ENCODE assay signal across 1 cellular context in the genomic region with DNA sequence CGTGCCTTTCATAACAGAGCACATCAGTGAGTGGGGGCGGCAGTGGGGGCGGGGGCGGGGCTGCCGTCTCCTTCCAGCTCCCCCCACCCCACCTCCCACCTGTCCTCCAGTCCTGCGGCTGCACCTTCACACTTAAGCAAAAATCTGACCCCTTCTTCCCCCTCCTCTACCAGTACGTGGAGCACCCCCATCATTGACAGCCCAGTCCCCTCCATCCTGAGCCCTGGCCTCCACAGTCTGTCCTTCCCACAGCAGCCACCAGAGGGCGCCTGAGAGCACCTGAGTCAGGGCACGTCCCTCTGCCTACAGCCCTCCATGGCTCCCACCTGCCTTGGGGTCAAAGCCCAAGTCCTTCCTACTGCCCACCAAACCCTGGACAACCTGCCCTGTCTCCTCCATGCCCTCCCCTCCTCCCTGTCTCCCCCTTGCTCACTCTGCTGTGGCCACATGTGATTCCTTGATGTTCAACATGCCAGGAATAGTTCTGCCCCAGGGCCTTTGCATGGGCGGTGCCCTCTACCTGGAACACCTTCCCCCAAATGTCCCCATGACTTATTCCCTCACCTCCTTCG.
A peak's percentile ranks its signal among the peaks of the same experiment; 100 is the strongest.
TF ChIP-seq lines count a peak whose summit lies in the region.

No MANE protein-coding gene starts in this region.

TF ChIP-seq in WTC11, 78 proteins besides CTCF, POLR2A, EP300 and RAD21:
- TF ChIP-seq SP1 (CRISPR knock-in tag; conservative IDR thresholded peaks at IDR 0.05) (peak; percentile 41; the same call in 1 of the 2 replicates), EMX1 (CRISPR knock-in tag; IDR thresholded peaks at IDR 0.05) (0 out of 2 replicates have a peak, but pooled peaks have one; percentile 47), TEAD4 (CRISPR knock-in tag; IDR thresholded peaks at IDR 0.05) (no peak), CREM (CRISPR knock-in tag; IDR thresholded peaks at IDR 0.05) (no peak), ZNF416 (CRISPR knock-in tag; IDR thresholded peaks at IDR 0.05) (peak; percentile 84; the same call in 1 of the 2 replicates), ESRRA (CRISPR knock-in tag; IDR thresholded peaks at IDR 0.05; ENCODE audit: borderline replicate concordance) (no peak), GTF2I (CRISPR knock-in tag; conservative IDR thresholded peaks at IDR 0.05) (peak; percentile 100), ZNF121 (CRISPR knock-in tag; IDR thresholded peaks at IDR 0.05) (peak; percentile 86), ZNF219 (CRISPR knock-in tag; IDR thresholded peaks at IDR 0.05; ENCODE audit: borderline replicate concordance) (no peak), PRRX2 (CRISPR knock-in tag; IDR thresholded peaks at IDR 0.05) (peak; percentile 65; the same call in 1 of the 2 replicates)
- TF ChIP-seq, protein P1, sequence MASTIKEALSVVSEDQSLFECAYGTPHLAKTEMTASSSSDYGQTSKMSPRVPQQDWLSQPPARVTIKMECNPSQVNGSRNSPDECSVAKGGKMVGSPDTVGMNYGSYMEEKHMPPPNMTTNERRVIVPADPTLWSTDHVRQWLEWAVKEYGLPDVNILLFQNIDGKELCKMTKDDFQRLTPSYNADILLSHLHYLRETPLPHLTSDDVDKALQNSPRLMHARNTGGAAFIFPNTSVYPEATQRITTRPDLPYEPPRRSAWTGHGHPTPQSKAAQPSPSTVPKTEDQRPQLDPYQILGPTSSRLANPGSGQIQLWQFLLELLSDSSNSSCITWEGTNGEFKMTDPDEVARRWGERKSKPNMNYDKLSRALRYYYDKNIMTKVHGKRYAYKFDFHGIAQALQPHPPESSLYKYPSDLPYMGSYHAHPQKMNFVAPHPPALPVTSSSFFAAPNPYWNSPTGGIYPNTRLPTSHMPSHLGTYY (CRISPR knock-in tag; IDR thresholded peaks at IDR 0.05) = peak; percentile 77; the same call in 1 of the 2 replicates
- TF ChIP-seq, protein P2, sequence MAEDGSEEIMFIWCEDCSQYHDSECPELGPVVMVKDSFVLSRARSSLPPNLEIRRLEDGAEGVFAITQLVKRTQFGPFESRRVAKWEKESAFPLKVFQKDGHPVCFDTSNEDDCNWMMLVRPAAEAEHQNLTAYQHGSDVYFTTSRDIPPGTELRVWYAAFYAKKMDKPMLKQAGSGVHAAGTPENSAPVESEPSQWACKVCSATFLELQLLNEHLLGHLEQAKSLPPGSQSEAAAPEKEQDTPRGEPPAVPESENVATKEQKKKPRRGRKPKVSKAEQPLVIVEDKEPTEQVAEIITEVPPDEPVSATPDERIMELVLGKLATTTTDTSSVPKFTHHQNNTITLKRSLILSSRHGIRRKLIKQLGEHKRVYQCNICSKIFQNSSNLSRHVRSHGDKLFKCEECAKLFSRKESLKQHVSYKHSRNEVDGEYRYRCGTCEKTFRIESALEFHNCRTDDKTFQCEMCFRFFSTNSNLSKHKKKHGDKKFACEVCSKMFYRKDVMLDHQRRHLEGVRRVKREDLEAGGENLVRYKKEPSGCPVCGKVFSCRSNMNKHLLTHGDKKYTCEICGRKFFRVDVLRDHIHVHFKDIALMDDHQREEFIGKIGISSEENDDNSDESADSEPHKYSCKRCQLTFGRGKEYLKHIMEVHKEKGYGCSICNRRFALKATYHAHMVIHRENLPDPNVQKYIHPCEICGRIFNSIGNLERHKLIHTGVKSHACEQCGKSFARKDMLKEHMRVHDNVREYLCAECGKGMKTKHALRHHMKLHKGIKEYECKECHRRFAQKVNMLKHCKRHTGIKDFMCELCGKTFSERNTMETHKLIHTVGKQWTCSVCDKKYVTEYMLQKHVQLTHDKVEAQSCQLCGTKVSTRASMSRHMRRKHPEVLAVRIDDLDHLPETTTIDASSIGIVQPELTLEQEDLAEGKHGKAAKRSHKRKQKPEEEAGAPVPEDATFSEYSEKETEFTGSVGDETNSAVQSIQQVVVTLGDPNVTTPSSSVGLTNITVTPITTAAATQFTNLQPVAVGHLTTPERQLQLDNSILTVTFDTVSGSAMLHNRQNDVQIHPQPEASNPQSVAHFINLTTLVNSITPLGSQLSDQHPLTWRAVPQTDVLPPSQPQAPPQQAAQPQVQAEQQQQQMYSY (CRISPR knock-in tag; IDR thresholded peaks at IDR 0.05) = no peak
- TF ChIP-seq, protein P3, sequence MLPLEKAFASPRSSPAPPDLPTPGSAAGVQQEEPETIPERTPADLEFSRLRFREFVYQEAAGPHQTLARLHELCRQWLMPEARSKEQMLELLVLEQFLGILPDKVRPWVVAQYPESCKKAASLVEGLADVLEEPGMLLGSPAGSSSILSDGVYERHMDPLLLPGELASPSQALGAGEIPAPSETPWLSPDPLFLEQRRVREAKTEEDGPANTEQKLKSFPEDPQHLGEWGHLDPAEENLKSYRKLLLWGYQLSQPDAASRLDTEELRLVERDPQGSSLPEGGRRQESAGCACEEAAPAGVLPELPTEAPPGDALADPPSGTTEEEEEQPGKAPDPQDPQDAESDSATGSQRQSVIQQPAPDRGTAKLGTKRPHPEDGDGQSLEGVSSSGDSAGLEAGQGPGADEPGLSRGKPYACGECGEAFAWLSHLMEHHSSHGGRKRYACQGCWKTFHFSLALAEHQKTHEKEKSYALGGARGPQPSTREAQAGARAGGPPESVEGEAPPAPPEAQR (CRISPR knock-in tag; IDR thresholded peaks at IDR 0.05) = peak; percentile 32; the same call in 1 of the 2 replicates
- TF ChIP-seq, protein P4, sequence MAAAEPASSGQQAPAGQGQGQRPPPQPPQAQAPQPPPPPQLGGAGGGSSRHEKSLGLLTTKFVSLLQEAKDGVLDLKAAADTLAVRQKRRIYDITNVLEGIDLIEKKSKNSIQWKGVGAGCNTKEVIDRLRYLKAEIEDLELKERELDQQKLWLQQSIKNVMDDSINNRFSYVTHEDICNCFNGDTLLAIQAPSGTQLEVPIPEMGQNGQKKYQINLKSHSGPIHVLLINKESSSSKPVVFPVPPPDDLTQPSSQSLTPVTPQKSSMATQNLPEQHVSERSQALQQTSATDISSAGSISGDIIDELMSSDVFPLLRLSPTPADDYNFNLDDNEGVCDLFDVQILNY (CRISPR knock-in tag; IDR thresholded peaks at IDR 0.05) = no peak
